10 cellular contexts compared by ENCODE assay signal in the genomic region with DNA sequence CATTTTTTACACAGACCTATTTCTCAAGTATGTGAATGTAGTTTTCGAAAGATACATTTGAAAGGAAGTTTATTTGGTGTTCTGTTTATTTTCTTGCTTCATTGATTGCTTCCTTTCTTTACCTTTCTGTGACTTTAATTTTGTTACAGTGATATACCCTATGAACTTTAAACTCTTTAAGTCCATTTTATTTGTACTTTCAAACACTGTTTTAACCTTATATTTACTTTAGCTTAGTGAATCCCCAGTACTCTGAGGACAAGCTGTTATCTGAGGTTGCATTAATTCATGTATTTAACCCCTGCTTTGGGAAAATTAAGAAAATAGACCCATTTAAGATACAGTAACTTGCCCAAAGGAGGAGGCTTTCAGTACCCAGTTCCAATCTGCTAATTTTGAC.
"Had no signal": no experiment of that assay in that cellular context is flagged by ENCODE, and none has a peak within 500 bp of the region (broad histone marks: within the 10 kb centered on the region; RNA-seq: fewer than 3 reads in every experiment).

No MANE protein-coding gene starts in this region.

- H3K4me3 ChIP-seq: HAP-1 had no signal

- H3K4me3 Mint-ChIP-seq: HFFc6, IgD-negative memory B cell had no signal

- DNase-seq: GOT3, H7, HFFc6, KBM-7 had no signal

- H3K36me3 Mint-ChIP-seq: IgD-negative memory B cell had no signal

- H3K27ac ChIP-seq: HL-60, KMS-11 had no signal

- H3K27me3 Mint-ChIP-seq: IgD-negative memory B cell had no signal

- H3K4me1 ChIP-seq: HAP-1 had no signal

- H3K9ac ChIP-seq: KMS-11 had no signal

- H3K4me2 ChIP-seq: KMS-11 had no signal

- H3K36me3 ChIP-seq: HAP-1 had no signal

- H3K9me3 Mint-ChIP-seq: HFFc6, IgD-negative memory B cell had no signal

- H3K9me3 ChIP-seq: HAP-1 had no signal

- H3K4me1 Mint-ChIP-seq: IgD-negative memory B cell had no signal

- ATAC-seq: HCT116 had no signal

- FAIRE-seq: HTR-8/SVneo had no signal

- H3K27ac Mint-ChIP-seq: HFFc6, IgD-negative memory B cell had no signal
